In the genomic region with DNA sequence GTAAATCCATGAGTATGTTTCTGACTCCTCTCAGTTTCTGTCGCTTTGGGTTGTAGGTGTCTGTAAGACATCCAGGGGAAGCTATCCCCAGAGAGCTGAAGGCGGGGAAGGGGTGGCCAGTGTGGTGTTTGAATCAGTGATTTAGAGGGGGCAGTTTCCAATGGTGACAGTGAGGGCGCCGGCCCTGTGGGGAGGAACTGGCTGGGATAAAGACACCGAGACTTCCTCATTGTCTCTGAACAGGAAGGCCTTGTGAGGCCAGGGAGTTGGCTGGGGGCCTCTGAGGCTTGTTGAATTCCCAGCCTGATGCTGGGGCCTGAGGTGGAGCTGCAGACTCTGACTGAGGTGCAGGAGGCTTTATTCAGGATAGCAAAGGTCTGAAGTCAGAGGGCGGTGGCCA, we compare ENCODE assay signal across 4 cellular contexts. TPM values are rescaled to one million over a fixed set of nuclear protein-coding genes. Genes with fewer than 3 reads are reported as not detected.
"Had no signal": no experiment of that assay in that cellular context is flagged by ENCODE, and none has a peak within 500 bp of the region (broad histone marks: within the 10 kb centered on the region; RNA-seq: fewer than 3 reads in every experiment).

No MANE protein-coding gene starts in this region.

RNA-seq across cellular contexts. Expression of gene SYTL5, which starts 15.1 kb away (rescaled TPM):
- total RNA-seq: mononuclear cell; natural killer cell treated with Interleukin-12 subunit alpha and Interleukin-12 subunit beta and Interleukin-15 and Interleukin-18, amount 100 ng/mL, for 72 hours; pulmonary artery endothelial cell; skeletal muscle tissue had no signal
